ENCODE assay signal across 21 cellular contexts in the genomic region with DNA sequence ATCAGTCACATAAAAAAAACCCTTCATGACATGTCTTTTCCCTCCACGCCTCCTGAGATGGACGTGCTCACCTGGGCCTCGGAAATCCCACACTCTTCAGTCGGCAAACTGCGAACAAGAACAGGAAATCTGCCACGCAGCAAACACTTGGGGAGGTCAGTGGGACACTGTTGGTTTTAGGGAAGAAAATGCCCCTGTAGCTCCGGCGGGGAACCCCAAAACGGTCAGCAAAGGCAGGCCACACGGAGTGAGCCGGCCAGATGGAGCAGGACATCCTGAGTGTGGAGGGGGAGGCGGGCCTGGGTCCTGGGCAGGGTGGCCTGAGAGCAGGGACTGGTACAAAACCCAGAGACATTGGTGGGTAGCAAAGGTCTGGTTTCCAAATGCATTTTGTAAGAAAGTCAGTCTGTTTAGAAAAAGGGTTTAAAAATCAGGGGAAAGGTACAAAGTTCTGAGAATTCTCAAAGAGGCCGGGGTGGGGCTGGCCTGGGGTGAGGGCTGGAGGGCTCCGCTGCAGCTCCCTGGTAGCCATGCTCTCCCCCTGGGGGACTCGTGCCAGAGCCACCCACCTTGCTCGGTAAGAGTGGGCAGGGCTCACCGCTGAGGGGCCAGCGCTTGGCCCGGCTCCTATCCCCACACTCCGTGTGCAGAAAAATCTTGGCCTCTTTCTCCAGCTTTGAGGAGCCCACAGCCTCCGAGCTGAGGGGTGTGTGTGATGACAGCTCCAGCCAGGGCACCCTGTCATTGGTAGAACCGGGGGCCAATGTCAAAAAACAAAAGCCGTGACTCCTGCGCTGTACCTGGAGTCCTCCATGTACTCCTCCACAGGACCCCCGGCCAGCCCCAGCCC. TPM values are rescaled to one million over a fixed set of nuclear protein-coding genes. Genes with fewer than 3 reads are reported as not detected.
DNase-seq lines count a peak whose midpoint lies in the region; ATAC-seq, FAIRE-seq and TF ChIP-seq lines count a peak whose summit lies in the region.
"Had no signal": no experiment of that assay in that cellular context is flagged by ENCODE, and none has a peak within 500 bp of the region (broad histone marks: within the 10 kb centered on the region; RNA-seq: fewer than 3 reads in every experiment).

No MANE protein-coding gene starts in this region.

- peaks cover 8% of the 10 kb centered on the region for H3K79me2 ChIP-seq in neural progenitor cell (ENCODE audit: low read depth)

- CTCF ChIA-PET in HEK293 (lab: Yijun Ruan, JAX): interaction anchor here (0.6 to 1.3 kb wide), 2 partner anchors 113 to 229 kb away, joined by 3 to 5 read pairs; no protein-coding TSS in a partner anchor

- H3K9me3 Mint-ChIP-seq in neural progenitor cell: no peaks in the 10 kb centered on the region
- H3K9me3 Mint-ChIP-seq: CD8-positive, alpha-beta memory T cell; effector memory CD8-positive, alpha-beta T cell; IgD-negative memory B cell; natural killer cell; stimulated activated effector memory CD8-positive, alpha-beta T cell treated with anti-CD3 and anti-CD28 coated beads, Interleukin-12 subunit alpha, Interleukin-12 subunit beta, amount 100 ng/mL, for 72 hours had no signal

- no peak overlapping the region for H3K9ac ChIP-seq in neural progenitor cell

- no peak overlapping the region for H3K4me3 Mint-ChIP-seq in neural progenitor cell
- H3K4me3 Mint-ChIP-seq: effector memory CD8-positive, alpha-beta T cell; stimulated activated effector memory CD8-positive, alpha-beta T cell treated with anti-CD3 and anti-CD28 coated beads, Interleukin-12 subunit alpha, Interleukin-12 subunit beta, amount 100 ng/mL, for 72 hours had no signal

- H3K9me3 ChIP-seq in HEK293 (ENCODE audit: control insufficient read depth, insufficient read depth, low read depth, low read length) (no peaks in the 10 kb centered on the region), neural progenitor cell (ENCODE audit: low read depth) (no peaks in the 10 kb centered on the region)
- H3K9me3 ChIP-seq: testis had no signal

- FAIRE-seq in D721Med (lab: Jason Lieb, UNC): no peak

- no peak overlapping the region for H3K4me3 ChIP-seq in HEK293 (ENCODE audit: low read depth, low read length)
- H3K4me3 ChIP-seq in neural progenitor cell: no peak overlapping the region
- H3K4me3 ChIP-seq: testis had no signal

- H3K27ac ChIP-seq in HEK293 (ENCODE audit: extremely low read depth, low read depth, low read length) (no peak overlapping the region), caudate nucleus (ENCODE audit: low read depth, low read length) (peak overlapping the region; percentile 23), neural progenitor cell (peak overlapping the region; percentile 31)

- no peak overlapping the region for H2AFZ ChIP-seq in neural progenitor cell (replicated peaks)

- H3K27ac Mint-ChIP-seq in neural progenitor cell: no peak overlapping the region
- H3K27ac Mint-ChIP-seq: IgD-negative memory B cell; natural killer cell; progenitor cell of endocrine pancreas; stimulated activated effector memory CD8-positive, alpha-beta T cell treated with anti-CD3 and anti-CD28 coated beads, Interleukin-12 subunit alpha, Interleukin-12 subunit beta, amount 100 ng/mL, for 72 hours had no signal

- no peaks in the 10 kb centered on the region for H3K27me3 ChIP-seq in neural progenitor cell
- H3K27me3 ChIP-seq: testis had no signal

- H3K36me3 Mint-ChIP-seq in neural progenitor cell: peaks cover 4% of the 10 kb centered on the region
- H3K36me3 Mint-ChIP-seq: IgD-negative memory B cell, natural killer cell had no signal

- peaks cover 26% of the 10 kb centered on the region for H3F3A ChIP-seq in neural progenitor cell (ENCODE audit: low read depth)

- H3K27me3 Mint-ChIP-seq in neural progenitor cell (ENCODE audit: insufficient read depth, low read depth): peaks cover 9% of the 10 kb centered on the region
- H3K27me3 Mint-ChIP-seq: CD8-positive, alpha-beta memory T cell; effector memory CD8-positive, alpha-beta T cell; IgD-negative memory B cell; progenitor cell of endocrine pancreas had no signal

- H3K4me1 Mint-ChIP-seq in neural progenitor cell: peaks cover 2% of the 10 kb centered on the region
- H3K4me1 Mint-ChIP-seq: IgD-negative memory B cell had no signal

- H3K4me1 ChIP-seq in HEK293 (ENCODE audit: control insufficient read depth, insufficient read depth, low read length) (no peaks in the 10 kb centered on the region), neural progenitor cell (peaks cover 7% of the 10 kb centered on the region)

- H3K4me2 ChIP-seq in neural progenitor cell: no peak overlapping the region

- POLR2A ChIA-PET in HEK293 (lab: Yijun Ruan, JAX): interaction anchor here (1.0 kb wide), 1 partner anchor 8 kb away, joined by 3 read pairs; a partner anchor contains a TSS

- peaks cover 14% of the 10 kb centered on the region for H4K20me1 ChIP-seq in neural progenitor cell (ENCODE audit: low read depth)

- peak; percentile 7 for DNase-seq in D721Med (ENCODE audit: insufficient read length, low spot score)
- DNase-seq in caudate nucleus (lab: John Stamatoyannopoulos, UW): no peak
- DNase-seq in neural progenitor cell (ENCODE audit: low spot score): no peak
- DNase-seq in stimulated activated CD4-positive, alpha-beta T cell treated with anti-CD3 and anti-CD28 coated beads, Interleukin-2, amount 100 ng/mL, for 48 hours: no peak
- DNase-seq in glomerular visceral epithelial cell (ENCODE audit: extremely low spot score): no peak
- DNase-seq: activated CD4-positive, alpha-beta T cell treated with anti-CD3 and anti-CD28 coated beads, Interleukin-2, amount 50 U/mL, for 1 hour; activated CD8-positive, alpha-beta memory T cell treated with anti-CD3 and anti-CD28 coated beads, Interleukin-2, amount 50 U/mL, for 4 hours; amygdala; CD8-positive, alpha-beta memory T cell; DMS79; effector memory CD8-positive, alpha-beta T cell; natural killer cell; NCI-H1694; SIG-M5; T-helper 1 cell; testis had no signal

- H3K36me3 ChIP-seq in HEK293 (ENCODE audit: control insufficient read depth in 2 of 2, insufficient read depth in 1 of 2, low read length in 2 of 2): peaks cover 4 to 28% of the 10 kb centered on the region in 2 experiments; a peak in 1 of 3 replicates
- no peaks in the 10 kb centered on the region for H3K36me3 ChIP-seq in neural progenitor cell

- no peak for ATAC-seq in GM19397 (IDR thresholded peaks at IDR 0.05; ENCODE audit: unreplicated experiment)
- ATAC-seq: effector memory CD8-positive, alpha-beta T cell; natural killer cell; stimulated activated effector memory CD8-positive, alpha-beta T cell treated with anti-CD3 and anti-CD28 coated beads, Interleukin-12 subunit alpha, Interleukin-12 subunit beta, amount 100 ng/mL, for 72 hours had no signal

- TF ChIP-seq CTCF in D721Med (IDR thresholded peaks at IDR 0.05; ENCODE audit: insufficient read depth, missing control alignments) (no peak), HEK293 (tag by site-specific recombination; IDR thresholded peaks at IDR 0.05) (no peak), neural progenitor cell (IDR thresholded peaks at IDR 0.05) (no peak)

TF ChIP-seq in HEK293, 187 proteins besides CTCF, POLR2A, EP300 and RAD21:
- TF ChIP-seq, protein P1, sequence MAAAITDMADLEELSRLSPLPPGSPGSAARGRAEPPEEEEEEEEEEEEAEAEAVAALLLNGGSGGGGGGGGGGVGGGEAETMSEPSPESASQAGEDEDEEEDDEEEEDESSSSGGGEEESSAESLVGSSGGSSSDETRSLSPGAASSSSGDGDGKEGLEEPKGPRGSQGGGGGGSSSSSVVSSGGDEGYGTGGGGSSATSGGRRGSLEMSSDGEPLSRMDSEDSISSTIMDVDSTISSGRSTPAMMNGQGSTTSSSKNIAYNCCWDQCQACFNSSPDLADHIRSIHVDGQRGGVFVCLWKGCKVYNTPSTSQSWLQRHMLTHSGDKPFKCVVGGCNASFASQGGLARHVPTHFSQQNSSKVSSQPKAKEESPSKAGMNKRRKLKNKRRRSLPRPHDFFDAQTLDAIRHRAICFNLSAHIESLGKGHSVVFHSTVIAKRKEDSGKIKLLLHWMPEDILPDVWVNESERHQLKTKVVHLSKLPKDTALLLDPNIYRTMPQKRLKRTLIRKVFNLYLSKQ (tag by site-specific recombination; IDR thresholded peaks at IDR 0.05; ENCODE audit: borderline replicate concordance): no peak
- 0 out of 2 replicates have a peak, but pooled peaks have one; percentile 11 for TF ChIP-seq ZFHX2 (tag by site-specific recombination; conservative IDR thresholded peaks at IDR 0.05)

RNA-seq across cellular contexts. Expression of a gene that starts 5.2 kb away (rescaled TPM):
- total RNA-seq in neural progenitor cell (ENCODE audit: low replicate concordance): 12.0 and 58.0 TPM in 2 replicates

RNA-seq across cellular contexts. Expression of a gene that starts 8.3 kb away (rescaled TPM):
- 0.47 and 10.9 TPM in 2 replicates for total RNA-seq in neural progenitor cell (ENCODE audit: low replicate concordance)

RNA-seq across cellular contexts. Expression of a gene that starts 37.0 kb away (rescaled TPM):
- total RNA-seq in neural progenitor cell (ENCODE audit: low replicate concordance): 8.2 and 26.8 TPM in 2 replicates

RNA-seq across cellular contexts. Expression of a gene that starts 37.0 kb away (rescaled TPM):
- total RNA-seq in neural progenitor cell (ENCODE audit: low replicate concordance): 18.3 and 32.6 TPM in 2 replicates

RNA-seq across cellular contexts. Expression of a gene that starts 48.3 kb away (rescaled TPM):
- 0.25 TPM in 1 of 2 replicates, not detected in the other for total RNA-seq in neural progenitor cell (ENCODE audit: low replicate concordance)
- total RNA-seq: CD8-positive, alpha-beta memory T cell; natural killer cell; progenitor cell of endocrine pancreas had no signal
